13 cellular contexts compared by ENCODE assay signal in genomic region chr9:79357185-79357584, GRCh38.
"Had no signal": no experiment of that assay in that cellular context is flagged by ENCODE, and none has a peak within 500 bp of the region (broad histone marks: within the 10 kb centered on the region; RNA-seq: fewer than 3 reads in every experiment).

No MANE protein-coding gene starts in this region.

- DNase-seq: activated CD4-positive, alpha-beta T cell treated with anti-CD3 and anti-CD28 coated beads, Interleukin-2, amount 50 U/mL, for 4 hours; activated gamma-delta T cell; activated T-cell treated with anti-CD3 and anti-CD28 coated beads, Interleukin-2, amount 50 U/mL, for 72 hours; effector CD8-positive, alpha-beta T cell; esophagus squamous epithelium; nephron progenitor cell; stimulated activated CD4-positive, alpha-beta T cell treated with anti-CD3 and anti-CD28 coated beads, Interleukin-2, amount 100 ng/mL, for 24 hours; stimulated activated naive CD4-positive, alpha-beta T cell treated with Interleukin-2 at 50 U/mL for 16 hours; uterus had no signal

- H3K4me3 ChIP-seq: adrenal gland, esophagus squamous epithelium, lung, tibial artery, uterus had no signal

- H3K36me3 ChIP-seq: adrenal gland, esophagus squamous epithelium, tibial artery, uterus had no signal

- H3K9me3 ChIP-seq: adrenal gland, esophagus squamous epithelium, tibial artery, uterus had no signal

- ATAC-seq: activated naive CD4-positive, alpha-beta T cell treated with anti-CD3 and anti-CD28 coated beads, Interleukin-2, amount 50 U/mL, for 72 hours; activated T-cell treated with anti-CD3 and anti-CD28 coated beads, Interleukin-2, amount 50 U/mL, for 72 hours had no signal

- H3K4me1 ChIP-seq: adrenal gland, tibial artery, uterus had no signal
